ENCODE assay signal across 8 cellular contexts in the genomic region with DNA sequence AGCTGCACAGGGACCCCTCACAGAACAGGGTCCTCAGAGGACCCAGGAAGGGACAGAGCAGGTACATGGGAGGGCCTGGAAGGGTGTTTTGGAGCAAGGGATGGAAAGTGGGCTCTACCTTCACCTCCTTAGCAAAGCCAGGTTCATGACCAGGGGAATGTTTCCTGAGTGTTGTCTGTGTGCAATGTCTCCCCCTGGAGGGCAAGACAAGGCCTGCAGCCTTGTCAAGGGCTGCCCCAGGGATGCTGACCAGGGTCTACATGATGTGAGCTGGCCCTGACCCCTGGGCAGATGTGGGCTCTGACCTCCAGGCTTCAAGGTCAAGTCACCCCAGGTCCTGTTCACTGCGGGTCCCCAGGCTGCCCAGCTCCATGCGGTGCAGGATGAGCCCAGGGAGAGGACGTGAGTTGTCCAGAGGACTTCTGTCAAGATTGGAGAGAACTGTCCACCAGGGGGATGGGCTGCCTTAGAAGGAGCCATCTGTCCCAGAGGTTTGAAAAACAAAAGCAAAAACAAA. TPM values are rescaled to one million over a fixed set of nuclear protein-coding genes. Genes with fewer than 3 reads are reported as not detected.
DNase-seq lines count a peak whose midpoint lies in the region; ATAC-seq, FAIRE-seq and TF ChIP-seq lines count a peak whose summit lies in the region.

No MANE protein-coding gene starts in this region.

- H3K27me3 ChIP-seq in OCI-LY3 (ENCODE audit: low read depth, low read length), result peaks cover 12% of the 10 kb centered on the region
- no peaks in the 10 kb centered on the region for H3K27me3 ChIP-seq in neutrophil
- no peaks in the 10 kb centered on the region for H3K27me3 ChIP-seq in subcutaneous abdominal adipose tissue (ENCODE audit: control insufficient read depth in 5 of 5, insufficient read depth in 4 of 5, low read length in 5 of 5)

- H2AFZ ChIP-seq in OCI-LY3 (ENCODE audit: low read depth, low read length), result 0 out of 2 replicates have a peak overlapping the region, but pooled peaks have one; percentile 19

- H3K79me2 ChIP-seq in OCI-LY3 (ENCODE audit: low read length), result no peaks in the 10 kb centered on the region

- H3K9me3 Mint-ChIP-seq in CD14-positive monocyte, result no peaks in the 10 kb centered on the region
- H3K9me3 Mint-ChIP-seq in activated T-helper 1 cell treated with anti-CD3 and anti-CD28 coated beads, Interleukin-12 subunit alpha, Interleukin-12 subunit beta, Interleukin-2, Interleukin-4 antibody, amounts not matched to agents 30 ng/mL and 10 ng/mL and 1 ng/mL, durations not matched to agents 14 hours and 24 hours and 36 hours, result no peaks in the 10 kb centered on the region

- H3K36me3 Mint-ChIP-seq in CD14-positive monocyte, result no peaks in the 10 kb centered on the region
- peaks cover 5% of the 10 kb centered on the region for H3K36me3 Mint-ChIP-seq in activated T-helper 1 cell treated with anti-CD3 and anti-CD28 coated beads, Interleukin-12 subunit alpha, Interleukin-12 subunit beta, Interleukin-2, Interleukin-4 antibody, amounts not matched to agents 30 ng/mL and 10 ng/mL and 1 ng/mL, durations not matched to agents 14 hours and 24 hours and 36 hours (ENCODE audit: low read depth)

- H3K4me3 ChIP-seq in OCI-LY3 (ENCODE audit: low read length) (peak overlapping the region; percentile 49; the same call in 1 of the 2 replicates), fibroblast of villous mesenchyme (ENCODE audit: low read depth, low read length) (no peak overlapping the region), neutrophil (ENCODE audit: low read depth in 1 of 2, low read length in 1 of 2) (peak overlapping the region; percentile 63 to 68), subcutaneous abdominal adipose tissue (ENCODE audit: low read depth in 1 of 5, low read length in 5 of 5) (peak overlapping the region in 3 of 5 donors; percentile 38 to 60 (median 50))

- H3K27ac Mint-ChIP-seq in CD14-positive monocyte, result peak overlapping the region in 1 of 7 donors; percentile 32
- H3K27ac Mint-ChIP-seq in activated T-helper 1 cell treated with anti-CD3 and anti-CD28 coated beads, Interleukin-12 subunit alpha, Interleukin-12 subunit beta, Interleukin-2, Interleukin-4 antibody, amounts not matched to agents 30 ng/mL and 10 ng/mL and 1 ng/mL, durations not matched to agents 14 hours and 24 hours and 36 hours, result peak overlapping the region; percentile 92

- peaks cover 3 to 16% (median 13%) of the 10 kb centered on the region in 3 donors for H3K27me3 Mint-ChIP-seq in CD14-positive monocyte (ENCODE audit: low read depth in 3 of 3)
- H3K27me3 Mint-ChIP-seq in activated T-helper 1 cell treated with anti-CD3 and anti-CD28 coated beads, Interleukin-12 subunit alpha, Interleukin-12 subunit beta, Interleukin-2, Interleukin-4 antibody, amounts not matched to agents 30 ng/mL and 10 ng/mL and 1 ng/mL, durations not matched to agents 14 hours and 24 hours and 36 hours (ENCODE audit: insufficient read depth), result peaks cover 4% of the 10 kb centered on the region

- H3K4me2 ChIP-seq in OCI-LY3 (ENCODE audit: low read length), result peak overlapping the region; percentile 74

- no peak for ATAC-seq in GM21737 (IDR thresholded peaks at IDR 0.05; ENCODE audit: unreplicated experiment)

- no peak overlapping the region for H3K4me3 Mint-ChIP-seq in CD14-positive monocyte
- peak overlapping the region; percentile 84 for H3K4me3 Mint-ChIP-seq in activated T-helper 1 cell treated with anti-CD3 and anti-CD28 coated beads, Interleukin-12 subunit alpha, Interleukin-12 subunit beta, Interleukin-2, Interleukin-4 antibody, amounts not matched to agents 30 ng/mL and 10 ng/mL and 1 ng/mL, durations not matched to agents 14 hours and 24 hours and 36 hours

- peak overlapping the region; percentile 46; the same call in 1 of the 2 replicates for H3K9ac ChIP-seq in OCI-LY3 (ENCODE audit: low read length)
- peak overlapping the region in 3 of 5 donors; percentile 2 to 35 (median 21) for H3K9ac ChIP-seq in subcutaneous abdominal adipose tissue (ENCODE audit: low read length in 5 of 5)

- H3K36me3 ChIP-seq in OCI-LY3 (replicated peaks; ENCODE audit: low read depth, low read length) (no peaks in the 10 kb centered on the region), neutrophil (no peaks in the 10 kb centered on the region), subcutaneous abdominal adipose tissue (ENCODE audit: control insufficient read depth in 5 of 5, insufficient read depth in 5 of 5, low read length in 5 of 5) (peaks cover 3 to 9% (median 6%) of the 10 kb centered on the region in 5 donors)

- no peaks in the 10 kb centered on the region for H4K20me1 ChIP-seq in OCI-LY3 (ENCODE audit: insufficient read depth, low read length)

- intact Hi-C loops in CD14-positive monocyte (cut with micrococcal nuclease), result loop anchor here (1.0 to 2.0 kb wide), 2 partner anchors 79 kb away; no protein-coding TSS in a partner anchor
- intact Hi-C loops in activated T-helper 1 cell treated with anti-CD3 and anti-CD28 coated beads, Interleukin-12 subunit alpha, Interleukin-12 subunit beta, Interleukin-2, Interleukin-4 antibody, amounts not matched to agents 30 ng/mL and 10 ng/mL and 1 ng/mL, durations not matched to agents 14 hours and 24 hours and 36 hours (cut with micrococcal nuclease), result loop anchor here (1.0 kb wide), 3 partner anchors 16 to 91 kb away; no protein-coding TSS in a partner anchor

- TF ChIP-seq CTCF in CD14-positive monocyte (IDR thresholded peaks at IDR 0.05), result peak; percentile 98
- TF ChIP-seq CTCF in OCI-LY3 (IDR thresholded peaks at IDR 0.05; ENCODE audit: low read depth, low read length), result peak; percentile 98
- peak; percentile 91 for TF ChIP-seq CTCF in fibroblast of villous mesenchyme (IDR thresholded peaks at IDR 0.05; ENCODE audit: insufficient read depth, low read depth, low read length)
- TF ChIP-seq CTCF in neutrophil (IDR thresholded peaks at IDR 0.05), result peak; percentile 96

- H3K27ac ChIP-seq in OCI-LY3 (ENCODE audit: low read length) (no peak overlapping the region), neutrophil (peak overlapping the region; percentile 86), subcutaneous abdominal adipose tissue (ENCODE audit: low read depth, low read length) (peak overlapping the region; percentile 75)

- peak; percentile 53 for FAIRE-seq in H54 (lab: Jason Lieb, UNC)

- H3K4me1 Mint-ChIP-seq in CD14-positive monocyte, result peaks cover 16% of the 10 kb centered on the region
- H3K4me1 Mint-ChIP-seq in activated T-helper 1 cell treated with anti-CD3 and anti-CD28 coated beads, Interleukin-12 subunit alpha, Interleukin-12 subunit beta, Interleukin-2, Interleukin-4 antibody, amounts not matched to agents 30 ng/mL and 10 ng/mL and 1 ng/mL, durations not matched to agents 14 hours and 24 hours and 36 hours (ENCODE audit: low read depth), result peaks cover 34% of the 10 kb centered on the region

- no peak for TF ChIP-seq POLR2A in H54 (IDR thresholded peaks at IDR 0.05; ENCODE audit: low read depth, low read length)

- DNase-seq in CD14-positive monocyte (ENCODE audit: low spot score) (peak; percentile 56), H54 (ENCODE audit: insufficient read length, low spot score) (peak; percentile 70), fibroblast of villous mesenchyme (ENCODE audit: low read depth) (peak; percentile 47)
- DNase-seq in activated T-helper 1 cell treated with anti-CD3 and anti-CD28 coated beads, Interleukin-12 subunit alpha, Interleukin-12 subunit beta, Interleukin-2, Interleukin-4 antibody, amounts not matched to agents 30 ng/mL and 10 ng/mL and 1 ng/mL, durations not matched to agents 14 hours and 24 hours and 36 hours (ENCODE audit: low spot score), result peak; percentile 58

- H3K9me3 ChIP-seq in OCI-LY3 (ENCODE audit: insufficient read depth, low read length) (no peaks in the 10 kb centered on the region), neutrophil (no peaks in the 10 kb centered on the region), subcutaneous abdominal adipose tissue (ENCODE audit: control insufficient read depth in 5 of 5, low read length in 5 of 5) (no peaks in the 10 kb centered on the region)

- peaks cover 26% of the 10 kb centered on the region for H3K4me1 ChIP-seq in OCI-LY3 (ENCODE audit: low read length)
- peaks cover 52% of the 10 kb centered on the region in 2 experiments for H3K4me1 ChIP-seq in neutrophil (ENCODE audit: control insufficient read depth in 1 of 2, insufficient read depth in 1 of 2, low read depth in 1 of 2, low read length in 1 of 2)
- H3K4me1 ChIP-seq in subcutaneous abdominal adipose tissue (ENCODE audit: control insufficient read depth in 5 of 5, insufficient read depth in 5 of 5, low read length in 5 of 5), result peaks cover 2 to 43% (median 20%) of the 10 kb centered on the region in 5 donors

RNA-seq across cellular contexts. Expression of a gene that starts 1.0 kb away (rescaled TPM):
- under 1 TPM; 0.09 to 0.22 TPM for polyA plus RNA-seq in CD14-positive monocyte
- total RNA-seq in activated T-helper 1 cell treated with anti-CD3 and anti-CD28 coated beads, Interleukin-12 subunit alpha, Interleukin-12 subunit beta, Interleukin-2, Interleukin-4 antibody, amounts not matched to agents 30 ng/mL and 10 ng/mL and 1 ng/mL, durations not matched to agents 14 hours and 24 hours and 36 hours, result 8.2 and 9.6 TPM in 2 replicates
- under 0.01 and 0.97 TPM in 2 replicates for total RNA-seq in fibroblast of villous mesenchyme
